Comparison of ENCODE assay signal across 8 cellular contexts in genomic region chr12:103966736-103967135, GRCh38. TPM values are rescaled to one million over a fixed set of nuclear protein-coding genes. Genes with fewer than 3 reads are reported as not detected.
DNase-seq lines count a peak whose midpoint lies in the region; ATAC-seq and TF ChIP-seq lines count a peak whose summit lies in the region.

No MANE protein-coding gene starts in this region.

- 67 to 71% methylated on average over 1 of the region's 1 CpG for WGBS in ectodermal cell, 2 experiments

- H3K4me3 ChIP-seq in BJ (ENCODE audit: low read depth, low read length) (peak overlapping the region; percentile 83), MM.1S (ENCODE audit: low read length) (peak overlapping the region; percentile 98), ectodermal cell (ENCODE audit: insufficient read depth, low read depth, low read length) (peak overlapping the region; percentile 77)

- POLR2A ChIA-PET in BJ (lab: Charles Lee): no interaction called here

- peak overlapping the region; percentile 95 for H3K9ac ChIP-seq in MM.1S (ENCODE audit: low read length)

- H3K4me1 Mint-ChIP-seq in nephron: peaks cover 53% of the 10 kb centered on the region

- H3K27me3 Mint-ChIP-seq in nephron (ENCODE audit: low read depth): no peaks in the 10 kb centered on the region

- H3K9me3 Mint-ChIP-seq in nephron: no peaks in the 10 kb centered on the region

- H3K4me2 ChIP-seq in MM.1S (ENCODE audit: low read depth, low read length): peak overlapping the region; percentile 82

- no peaks in the 10 kb centered on the region for H3K27me3 ChIP-seq in BJ (ENCODE audit: control insufficient read depth, insufficient read depth, low read length)
- no peaks in the 10 kb centered on the region for H3K27me3 ChIP-seq in MM.1S (replicated peaks; ENCODE audit: insufficient read depth, low read length)
- H3K27me3 ChIP-seq in ectodermal cell (ENCODE audit: control insufficient read depth, insufficient read depth, low read length, poor library complexity, severe bottlenecking): no peaks in the 10 kb centered on the region

- H4K20me1 ChIP-seq in MM.1S (ENCODE audit: insufficient read depth, low read length): no peaks in the 10 kb centered on the region; the same call in 1 of the 2 replicates

- H2AFZ ChIP-seq in MM.1S (ENCODE audit: low read length): 0 out of 2 replicates have a peak overlapping the region, but pooled peaks have one; percentile 43

- H3K9me3 ChIP-seq in MM.1S (replicated peaks; ENCODE audit: insufficient read depth, low read length) (no peaks in the 10 kb centered on the region), ectodermal cell (ENCODE audit: control insufficient read depth, low read length) (no peaks in the 10 kb centered on the region)

- H3K36me3 ChIP-seq in BJ (ENCODE audit: control insufficient read depth, insufficient read depth, low read length) (no peaks in the 10 kb centered on the region), MM.1S (replicated peaks; ENCODE audit: insufficient read depth, low read length) (peaks cover 6% of the 10 kb centered on the region; the same call in 1 of the 2 replicates), ectodermal cell (ENCODE audit: control insufficient read depth, insufficient read depth, low read length) (no peaks in the 10 kb centered on the region)

- H3K4me1 ChIP-seq in MM.1S (ENCODE audit: low read length) (peaks cover 17% of the 10 kb centered on the region), ectodermal cell (ENCODE audit: control insufficient read depth, insufficient read depth, low read length) (peaks cover 10% of the 10 kb centered on the region)

- H3K4me3 Mint-ChIP-seq in nephron: peak overlapping the region; percentile 98 to 99 (median 98)

- H3F3A ChIP-seq in MM.1S (ENCODE audit: insufficient read depth, low read length): peaks cover 4% of the 10 kb centered on the region

- peak overlapping the region; percentile 81; the same call in 1 of the 2 replicates for H3K27ac ChIP-seq in MM.1S (ENCODE audit: low read length)
- no peak overlapping the region for H3K27ac ChIP-seq in ectodermal cell (ENCODE audit: insufficient read depth, low read depth, low read length, poor library complexity, severe bottlenecking)

- CTCF ChIA-PET in BJ (lab: Yijun Ruan, JAX): interaction anchor here (1.1 to 2.9 kb wide), 2 partner anchors 13 to 142 kb away, joined by 3 to 14 read pairs; no protein-coding TSS in a partner anchor

- no peak for ATAC-seq in omental fat pad (ENCODE audit: low FRiP score)
- ATAC-seq in GM19328 (IDR thresholded peaks at IDR 0.05; ENCODE audit: unreplicated experiment): no peak

- H3K27ac Mint-ChIP-seq in nephron: peak overlapping the region; percentile 97 to 99 (median 97)

- no peaks in the 10 kb centered on the region for H3K9me2 ChIP-seq in MM.1S (replicated peaks; ENCODE audit: insufficient read depth, low read length)

- H3K79me2 ChIP-seq in MM.1S (ENCODE audit: low read length): peaks cover 81% of the 10 kb centered on the region

- TF ChIP-seq CTCF in BJ (IDR thresholded peaks at IDR 0.05; ENCODE audit: insufficient read depth, low read depth, low read length): no peak
- no peak for TF ChIP-seq CTCF in MM.1S (IDR thresholded peaks at IDR 0.05; ENCODE audit: low read length)
- TF ChIP-seq CTCF in nephron (IDR thresholded peaks at IDR 0.05; ENCODE audit: unreplicated experiment in 3 of 3): no peak
- TF ChIP-seq CTCF in omental fat pad (IDR thresholded peaks at IDR 0.05): no peak

- H3K36me3 Mint-ChIP-seq in nephron (ENCODE audit: low read depth): peaks cover 15% of the 10 kb centered on the region

- DNase-seq in BJ (ENCODE audit: low read depth): no peak
- DNase-seq in MM.1S: no peak
- no peak for DNase-seq in omental fat pad (ENCODE audit: low spot score)
- DNase-seq in NCI-H2081 (lab: John Stamatoyannopoulos, UW): no peak
- no peak for DNase-seq in inferior parietal cortex (ENCODE audit: extremely low spot score)

RNA-seq across cellular contexts. Expression of gene TDG, which starts 1.1 kb away (rescaled TPM):
- 10.4 and 20.2 TPM in 2 replicates for polyA plus RNA-seq in BJ (2011; rRNA removed)
- 5.8 and 6.0 TPM in 2 replicates for polyA minus RNA-seq in BJ (2011; rRNA and poly(A)+ RNA removed)
- polyA plus RNA-seq in ectodermal cell (2013, experiment 1 of 4): 58.0 TPM
- polyA plus RNA-seq in ectodermal cell (2013, experiment 2 of 4): 66.9 TPM
- 47.4 TPM for polyA plus RNA-seq in ectodermal cell (2013, experiment 3 of 4)
- 52.2 TPM for polyA plus RNA-seq in ectodermal cell (2013, experiment 4 of 4)
- 10 to 100 TPM; 14.6 to 41.4 (median 24.6) TPM for total RNA-seq in omental fat pad

RNA-seq across cellular contexts. Expression of gene HSP90B1, which starts 36.5 kb away (rescaled TPM):
- 272 and 613 TPM in 2 replicates for polyA plus RNA-seq in BJ (2011; rRNA removed)
- 101 and 115 TPM in 2 replicates for polyA minus RNA-seq in BJ (2011; rRNA and poly(A)+ RNA removed)
- polyA plus RNA-seq in ectodermal cell (2013, experiment 1 of 4): 489 TPM
- polyA plus RNA-seq in ectodermal cell (2013, experiment 2 of 4): 438 TPM
- 471 TPM for polyA plus RNA-seq in ectodermal cell (2013, experiment 3 of 4)
- 470 TPM for polyA plus RNA-seq in ectodermal cell (2013, experiment 4 of 4)
- 100 to 1,000 TPM; 289 to 590 (median 554) TPM for total RNA-seq in omental fat pad
